30 cellular contexts compared by ENCODE assay signal in genomic region chr1:103273106-103273505, GRCh38.
"Had no signal": no experiment of that assay in that cellular context is flagged by ENCODE, and none has a peak within 500 bp of the region (broad histone marks: within the 10 kb centered on the region; RNA-seq: fewer than 3 reads in every experiment).

No MANE protein-coding gene starts in this region.

- H3K4me3 Mint-ChIP-seq: activated CD4-positive, alpha-beta memory T cell treated with anti-CD3 and anti-CD28 coated beads, Interleukin-2, amount 10 ng/mL, durations not matched to agents 7 days and 5 days; activated CD4-positive, alpha-beta T cell treated with anti-CD3 and anti-CD28 coated beads, Interleukin-2, amount 10 ng/mL, durations not matched to agents 7 days and 5 days; activated naive CD4-positive, alpha-beta T cell treated with anti-CD3 and anti-CD28 coated beads, Interleukin-2, amount 50 U/mL, for 24 hours; activated naive CD8-positive, alpha-beta T cell treated with anti-CD3 and anti-CD28 coated beads for 36 hours; activated naive CD8-positive, alpha-beta T cell treated with anti-CD3 and anti-CD28 coated beads, Interleukin-2, amount 50 U/mL, for 24 hours; activated T-cell treated with anti-CD3 and anti-CD28 coated beads, Interleukin-2, amount 50 U/mL, for 24 hours; activated T-cell treated with anti-CD3 and anti-CD28 coated beads, Interleukin-2, amount 50 U/mL, for 72 hours had no signal

- DNase-seq: activated CD4-positive, alpha-beta memory T cell treated with anti-CD3 and anti-CD28 coated beads, Interleukin-2, amount 10 ng/mL, durations not matched to agents 7 days and 5 days; activated CD4-positive, alpha-beta T cell treated with anti-CD3 and anti-CD28 coated beads for 1 hour; activated CD4-positive, alpha-beta T cell treated with anti-CD3 and anti-CD28 coated beads for 4 hours; activated CD4-positive, alpha-beta T cell treated with anti-CD3 and anti-CD28 coated beads, Interleukin-2, amount 10 ng/mL, durations not matched to agents 7 days and 5 days; activated CD4-positive, alpha-beta T cell treated with anti-CD3 and anti-CD28 coated beads, Interleukin-2, amount 50 U/mL, for 4 hours; activated CD8-positive, alpha-beta memory T cell treated with anti-CD3 and anti-CD28 coated beads, Interleukin-2, amount 50 U/mL, for 48 hours; activated gamma-delta T cell; activated naive CD4-positive, alpha-beta T cell; activated naive CD8-positive, alpha-beta T cell treated with anti-CD3 and anti-CD28 coated beads for 36 hours; activated naive CD8-positive, alpha-beta T cell treated with anti-CD3 and anti-CD28 coated beads, Interleukin-2, amount 50 U/mL, for 24 hours; activated T-cell treated with anti-CD3 and anti-CD28 coated beads for 4 hours; activated T-cell treated with anti-CD3 and anti-CD28 coated beads, Interleukin-2, amount 50 U/mL, for 24 hours; activated T-cell treated with anti-CD3 and anti-CD28 coated beads, Interleukin-2, amount 50 U/mL, for 72 hours; adrenal gland; amygdala; aorta; body of pancreas; central memory CD4-positive, alpha-beta T cell; cerebellar nuclear complex; colonic mucosa; effector CD8-positive, alpha-beta T cell; esophagus squamous epithelium; foreskin melanocyte; head of caudate nucleus; T-helper 2 cell had no signal

- H3K27ac Mint-ChIP-seq: activated CD4-positive, alpha-beta memory T cell treated with anti-CD3 and anti-CD28 coated beads, Interleukin-2, amount 10 ng/mL, durations not matched to agents 7 days and 5 days; activated CD4-positive, alpha-beta T cell treated with anti-CD3 and anti-CD28 coated beads, Interleukin-2, amount 10 ng/mL, durations not matched to agents 7 days and 5 days; activated naive CD4-positive, alpha-beta T cell treated with anti-CD3 and anti-CD28 coated beads, Interleukin-2, amount 50 U/mL, for 24 hours; activated naive CD8-positive, alpha-beta T cell treated with anti-CD3 and anti-CD28 coated beads for 36 hours; activated naive CD8-positive, alpha-beta T cell treated with anti-CD3 and anti-CD28 coated beads, Interleukin-2, amount 50 U/mL, for 24 hours; activated T-cell treated with anti-CD3 and anti-CD28 coated beads, Interleukin-2, amount 50 U/mL, for 24 hours; activated T-cell treated with anti-CD3 and anti-CD28 coated beads, Interleukin-2, amount 50 U/mL, for 72 hours had no signal

- H3K4me1 Mint-ChIP-seq: activated CD4-positive, alpha-beta memory T cell treated with anti-CD3 and anti-CD28 coated beads, Interleukin-2, amount 10 ng/mL, durations not matched to agents 7 days and 5 days; activated CD4-positive, alpha-beta T cell treated with anti-CD3 and anti-CD28 coated beads, Interleukin-2, amount 10 ng/mL, durations not matched to agents 7 days and 5 days; activated naive CD4-positive, alpha-beta T cell treated with anti-CD3 and anti-CD28 coated beads, Interleukin-2, amount 50 U/mL, for 24 hours; activated naive CD8-positive, alpha-beta T cell treated with anti-CD3 and anti-CD28 coated beads for 36 hours; activated naive CD8-positive, alpha-beta T cell treated with anti-CD3 and anti-CD28 coated beads, Interleukin-2, amount 50 U/mL, for 24 hours had no signal

- H3K4me3 ChIP-seq: adrenal gland, body of pancreas, breast epithelium, cardiac muscle cell, colonic mucosa, esophagus squamous epithelium, gastroesophageal sphincter had no signal

- ATAC-seq: activated naive CD8-positive, alpha-beta T cell treated with anti-CD3 and anti-CD28 coated beads, Interleukin-2, amount 50 U/mL, for 24 hours; activated T-cell treated with anti-CD3 and anti-CD28 coated beads, Interleukin-2, amount 50 U/mL, for 72 hours; body of pancreas; gastroesophageal sphincter had no signal

- H3K9me3 ChIP-seq: adrenal gland, body of pancreas, breast epithelium, colonic mucosa, esophagus squamous epithelium, gastroesophageal sphincter had no signal

- H3K36me3 Mint-ChIP-seq: activated naive CD4-positive, alpha-beta T cell treated with anti-CD3 and anti-CD28 coated beads, Interleukin-2, amount 50 U/mL, for 24 hours; activated naive CD8-positive, alpha-beta T cell treated with anti-CD3 and anti-CD28 coated beads for 36 hours had no signal

- H3K27me3 Mint-ChIP-seq: activated CD4-positive, alpha-beta memory T cell treated with anti-CD3 and anti-CD28 coated beads, Interleukin-2, amount 10 ng/mL, durations not matched to agents 7 days and 5 days; activated CD4-positive, alpha-beta T cell treated with anti-CD3 and anti-CD28 coated beads, Interleukin-2, amount 10 ng/mL, durations not matched to agents 7 days and 5 days; activated naive CD4-positive, alpha-beta T cell treated with anti-CD3 and anti-CD28 coated beads, Interleukin-2, amount 50 U/mL, for 24 hours; activated naive CD8-positive, alpha-beta T cell treated with anti-CD3 and anti-CD28 coated beads for 36 hours; activated naive CD8-positive, alpha-beta T cell treated with anti-CD3 and anti-CD28 coated beads, Interleukin-2, amount 50 U/mL, for 24 hours; activated T-cell treated with anti-CD3 and anti-CD28 coated beads, Interleukin-2, amount 50 U/mL, for 24 hours had no signal

- H3K36me3 ChIP-seq: adrenal gland, breast epithelium, cardiac muscle cell, colonic mucosa, esophagus squamous epithelium, gastroesophageal sphincter had no signal

- H3K9me3 Mint-ChIP-seq: activated naive CD8-positive, alpha-beta T cell treated with anti-CD3 and anti-CD28 coated beads for 36 hours had no signal

- H3K27ac ChIP-seq: adrenal gland, body of pancreas, breast epithelium, cardiac muscle cell, colonic mucosa, epithelial cell of prostate, esophagus squamous epithelium, gastroesophageal sphincter had no signal

- H3K27me3 ChIP-seq: adrenal gland, body of pancreas, breast epithelium, cardiac muscle cell, colonic mucosa, esophagus squamous epithelium, gastroesophageal sphincter had no signal

- H3K4me1 ChIP-seq: adrenal gland, body of pancreas, breast epithelium, colonic mucosa, esophagus squamous epithelium, gastroesophageal sphincter had no signal
